Comparison of ENCODE assay signal across 10 cellular contexts in genomic region chr4:55359397-55359916, GRCh38. TPM values are rescaled to one million over a fixed set of nuclear protein-coding genes. Genes with fewer than 3 reads are reported as not detected.
DNase-seq lines count a peak whose midpoint lies in the region; ATAC-seq and TF ChIP-seq lines count a peak whose summit lies in the region.
"Had no signal": no experiment of that assay in that cellular context is flagged by ENCODE, and none has a peak within 500 bp of the region (broad histone marks: within the 10 kb centered on the region; RNA-seq: fewer than 3 reads in every experiment).

No MANE protein-coding gene starts in this region.

- no peak for TF ChIP-seq CTCF in HFFc6 (IDR thresholded peaks at IDR 0.05)
- TF ChIP-seq CTCF in colonic mucosa (IDR thresholded peaks at IDR 0.05): no peak
- no peak for TF ChIP-seq CTCF in testis (IDR thresholded peaks at IDR 0.05)

- H3K4me3 ChIP-seq in colonic mucosa: no peak overlapping the region
- H3K4me3 ChIP-seq in testis: no peak overlapping the region

- DNase-seq in HFFc6 (no peak), colonic mucosa (no peak), testis (peak; percentile 45), activated gamma-delta T cell treated with Interleukin-2 at 50 U/mL for 16 hours (no peak), LoVo (ENCODE audit: low spot score) (no peak)
- no peak for DNase-seq in stimulated activated naive CD4-positive, alpha-beta T cell treated with Interleukin-2 at 50 U/mL for 16 hours (lab: John Stamatoyannopoulos, UW)
- DNase-seq: NCI-H510A had no signal

- H3K9ac ChIP-seq in colonic mucosa (ENCODE audit: low read depth in 2 of 2, low read length in 2 of 2): no peak overlapping the region

- peak overlapping the region; percentile 69 for H3K4me3 Mint-ChIP-seq in HFFc6
- H3K4me3 Mint-ChIP-seq: mesothelial cell of epicardium had no signal

- H3K9me3 ChIP-seq in colonic mucosa: no peaks in the 10 kb centered on the region
- H3K9me3 ChIP-seq in testis: no peaks in the 10 kb centered on the region

- intact Hi-C loops in colonic mucosa (cut with DNase I): no loop called here
- intact Hi-C loops in testis (cut with DNase I; ENCODE audit: low total_unique reads): no loop called here

- H3K4me1 ChIP-seq in colonic mucosa (no peaks in the 10 kb centered on the region), testis (peaks cover 9% of the 10 kb centered on the region)

- WGBS in testis, 2 donors: 59 to 67% methylated on average over 8 of the region's 8 CpGs

- H3K27me3 ChIP-seq in colonic mucosa (no peaks in the 10 kb centered on the region), layer of hippocampus (ENCODE audit: control insufficient read depth, insufficient read depth, low read length) (no peaks in the 10 kb centered on the region), testis (no peaks in the 10 kb centered on the region)

- no peaks in the 10 kb centered on the region for H3K36me3 ChIP-seq in colonic mucosa
- H3K36me3 ChIP-seq in testis (ENCODE audit: low read depth, missing control alignments): no peaks in the 10 kb centered on the region

- H3K9me3 Mint-ChIP-seq in HFFc6: no peaks in the 10 kb centered on the region; the same call in 1 of the 2 replicates
- H3K9me3 Mint-ChIP-seq: mesothelial cell of epicardium had no signal

- peaks cover 44% of the 10 kb centered on the region for H3K4me1 Mint-ChIP-seq in HFFc6 (ENCODE audit: low read depth)
- H3K4me1 Mint-ChIP-seq: mesothelial cell of epicardium had no signal

- H3K27ac Mint-ChIP-seq in HFFc6: peak overlapping the region; percentile 72
- H3K27ac Mint-ChIP-seq: mesothelial cell of epicardium had no signal

- H3K27me3 Mint-ChIP-seq in HFFc6 (ENCODE audit: insufficient read depth): no peaks in the 10 kb centered on the region; the same call in 1 of the 2 replicates

- no peak for TF ChIP-seq POLR2A in testis (IDR thresholded peaks at IDR 0.05)

- H3K27ac ChIP-seq in colonic mucosa (peak overlapping the region; percentile 0), layer of hippocampus (ENCODE audit: low read depth, low read length) (peak overlapping the region; percentile 43), testis (peak overlapping the region in 1 of 2 donors; percentile 28)

- ATAC-seq in HG03354 (IDR thresholded peaks at IDR 0.05; ENCODE audit: poor library complexity, severe bottlenecking, unreplicated experiment): no peak

- H3K36me3 Mint-ChIP-seq in HFFc6 (ENCODE audit: low read depth): peaks cover under 1% of the 10 kb centered on the region; the same call in 1 of the 2 replicates

RNA-seq across cellular contexts. Expression of gene SRD5A3, which starts 13.4 kb away (rescaled TPM):
- 10 to 100 TPM; 11.0 to 17.1 (median 12.2) TPM for total RNA-seq in HFFc6 (2021; fragmentation: NEBNext Ultra II Directional; extraction: Animal tissue kit (Norgen Biotek cat#: 25700))
- 10 to 100 TPM; 18.8 to 22.2 TPM for total RNA-seq in colonic mucosa
- total RNA-seq in testis: 1 to 10 TPM; 4.9 to 8.0 TPM
- 7.8 TPM for polyA plus RNA-seq in testis (ENCODE audit: insufficient read depth, low read depth, low replicate concordance)

RNA-seq across cellular contexts. Expression of gene TMEM165, which starts 36.3 kb away (rescaled TPM):
- 100 to 1,000 TPM in 2 of 6 experiments, 10 to 100 TPM in 4; 93.9 to 111 (median 96.2) TPM for total RNA-seq in HFFc6 (2021; fragmentation: NEBNext Ultra II Directional; extraction: Animal tissue kit (Norgen Biotek cat#: 25700))
- 10 to 100 TPM; 70.0 to 80.0 TPM for total RNA-seq in colonic mucosa
- 100 to 1,000 TPM in 1 of 2 donors, 10 to 100 TPM in 1; 94.8 to 122 TPM for total RNA-seq in testis
- polyA plus RNA-seq in testis (ENCODE audit: insufficient read depth, low read depth, low replicate concordance): 39.9 TPM
